9 cellular contexts compared by ENCODE assay signal in the genomic region with DNA sequence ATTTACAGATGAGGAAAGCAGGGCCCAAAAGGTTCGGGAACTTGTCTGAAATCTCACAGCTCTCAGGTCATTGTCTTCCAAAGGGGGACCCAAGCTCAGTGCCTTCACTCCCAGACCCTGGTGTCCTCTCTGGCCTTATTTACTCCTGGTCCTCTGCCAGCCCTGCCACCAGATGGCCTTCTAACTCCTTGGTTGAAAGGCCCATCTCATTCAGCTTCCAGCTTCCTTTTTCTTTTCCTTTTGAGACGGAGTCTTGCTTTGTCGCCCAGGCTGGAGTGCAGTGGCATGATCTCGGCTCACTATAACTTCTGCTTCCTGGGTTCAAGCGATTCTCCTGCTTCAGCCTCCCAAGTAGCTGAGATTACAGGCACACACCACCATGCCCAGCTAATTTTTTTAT. TPM values are rescaled to one million over a fixed set of nuclear protein-coding genes. Genes with fewer than 3 reads are reported as not detected.
DNase-seq lines count a peak whose midpoint lies in the region; ATAC-seq, FAIRE-seq and TF ChIP-seq lines count a peak whose summit lies in the region.
"Not testable (repeated sequence)": the region's sequence is repeated elsewhere in the genome, so short reads cannot be mapped to it uniquely, and the experiment has no call there.
"Had no signal": no experiment of that assay in that cellular context is flagged by ENCODE, and none has a peak within 500 bp of the region (broad histone marks: within the 10 kb centered on the region; RNA-seq: fewer than 3 reads in every experiment).

No MANE protein-coding gene starts in this region.

- not testable (repeated sequence) for BruUV-seq in GM12878 (replicated peaks; lab: Mats Ljungman, UMichigan)

- not testable (repeated sequence) for H3K4me3 ChIP-seq in GM12878

- intact Hi-C loops in GM12878 (cut with micrococcal nuclease; ENCODE audit: unreplicated experiment) = loop anchor here (1.0 to 2.0 kb wide), 2 partner anchors 29 to 47 kb away; no protein-coding TSS in a partner anchor
- intact Hi-C loops in Right ventricle myocardium inferior (cut with DNase I) = not testable (repeated sequence)

- H3K27me3 Mint-ChIP-seq in IgD-negative memory B cell; activated CD4-positive, alpha-beta T cell treated with anti-CD3 and anti-CD28 coated beads, Interleukin-2, amount 10 ng/mL, durations not matched to agents 7 days and 5 days; nephron progenitor cell (ENCODE audit: low read depth, poor library complexity): not testable (repeated sequence)

- not testable (repeated sequence) for H3K36me3 ChIP-seq in GM12878 (ENCODE audit: control insufficient read depth in 2 of 2, insufficient read depth in 2 of 2, low read length in 1 of 2)

- H3K27ac ChIP-seq in GM12878 (ENCODE audit: control insufficient read depth, insufficient read depth) = not testable (repeated sequence)

- POLR2A ChIA-PET in activated CD4-positive, alpha-beta T cell treated with anti-CD3 and anti-CD28 coated beads, Interleukin-2, amount 10 ng/mL, durations not matched to agents 7 days and 5 days (lab: Charles Lee) = interaction anchor here (0.8 to 1.4 kb wide), 3 partner anchors 24 to 47 kb away, joined by 3 to 4 read pairs (median 3); a partner anchor contains a TSS
- POLR2A ChIA-PET in GM12878 (lab: Charles Lee) = interaction anchor here (0.6 to 8.5 kb wide), 13 partner anchors 9 to 271 kb away, joined by 4 to 164 read pairs (median 9); a partner anchor contains a TSS

- not testable (repeated sequence) for H3K36me3 Mint-ChIP-seq in IgD-negative memory B cell
- H3K36me3 Mint-ChIP-seq in activated CD4-positive, alpha-beta T cell treated with anti-CD3 and anti-CD28 coated beads, Interleukin-2, amount 10 ng/mL, durations not matched to agents 7 days and 5 days (ENCODE audit: low read depth) = peaks cover 19% of the 10 kb centered on the region
- peaks cover 40% of the 10 kb centered on the region for H3K36me3 Mint-ChIP-seq in nephron progenitor cell (ENCODE audit: low read depth)

- peak; percentile 62 for DNase-seq in DMS114 treated with DMSO at 0.1 percent for 48 hours (lab: John Stamatoyannopoulos, UW; ENCODE audit: unreplicated experiment)
- peak; percentile 28 for DNase-seq in RCC 7860 (ENCODE audit: low spot score)
- peak; percentile 76 for DNase-seq in activated CD4-positive, alpha-beta T cell treated with anti-CD3 and anti-CD28 coated beads, Interleukin-2, amount 10 ng/mL, durations not matched to agents 7 days and 5 days
- not testable (repeated sequence) for DNase-seq in GM12878 (ENCODE audit: low read depth, low spot score)
- peak; percentile 81 for DNase-seq in Right ventricle myocardium inferior (ENCODE audit: missing footprints)
- peak; percentile 30 for DNase-seq in nephron progenitor cell
- peak; percentile 35 for DNase-seq in superior temporal gyrus (ENCODE audit: extremely low spot score)

- not testable (repeated sequence) for H3K9me3 ChIP-seq in GM12878 (replicated peaks; ENCODE audit: control insufficient read depth, insufficient read depth, low read length)

- WGBS in GM12878 (ENCODE audit: insufficient coverage, insufficient replicate concordance, low lambda C conversion rate, missing lambda C conversion rate) = 1% methylated on average over 5 of the region's 5 CpGs

- not testable (repeated sequence) for H2AFZ ChIP-seq in GM12878 (ENCODE audit: control insufficient read depth, low read depth, low read length)

- not testable (repeated sequence) for TF ChIP-seq EP300 in GM12878 (IDR thresholded peaks at IDR 0.05; ENCODE audit: borderline replicate concordance in 1 of 2, control insufficient read depth in 1 of 2, low read depth in 2 of 2, low read length in 2 of 2)

- not testable (repeated sequence) for TF ChIP-seq POLR2A in GM12878 (IDR thresholded peaks at IDR 0.05; ENCODE audit: low read depth, low read length)

- TF ChIP-seq CTCF in GM12878 (IDR thresholded peaks at IDR 0.05 in 2 of 3, conservative IDR thresholded peaks at IDR 0.05 in 1 of 3; ENCODE audit: control insufficient read depth in 2 of 3, extremely low read depth in 1 of 3, insufficient read depth in 1 of 3, low read depth in 3 of 3, low read length in 3 of 3) (peak; percentile 67 to 84 (median 71); a peak in 5 of 6 replicates), nephron progenitor cell (IDR thresholded peaks at IDR 0.05) (peak; percentile 35)

- not testable (repeated sequence) for FAIRE-seq in RCC 7860 (lab: Jason Lieb, UNC)
- FAIRE-seq in GM12878 (lab: Jason Lieb, UNC) = peak; percentile 41

- peak; percentile 57 for ATAC-seq in GM12878
- not testable (repeated sequence) for ATAC-seq in Right ventricle myocardium inferior

- CTCF ChIA-PET in activated CD4-positive, alpha-beta T cell treated with anti-CD3 and anti-CD28 coated beads, Interleukin-2, amount 10 ng/mL, durations not matched to agents 7 days and 5 days (lab: Charles Lee) = interaction anchor here (0.5 to 23.4 kb wide), 26 partner anchors 9 to 512 kb away, joined by 3 to 497 read pairs (median 4); a partner anchor contains a TSS
- CTCF ChIA-PET in GM12878 (lab: Yijun Ruan, JAX) = interaction anchor here (0.6 to 34.8 kb wide), 25 partner anchors 9 to 371 kb away, joined by 3 to 2098 read pairs (median 6); a partner anchor contains a TSS

- SMC1A ChIA-PET in GM12878 (lab: Charles Lee; ENCODE audit: uncharacterized antibody, unreplicated experiment) = interaction anchor here (0.7 to 34.7 kb wide), 15 partner anchors 9 to 279 kb away, joined by 3 to 1989 read pairs (median 6); a partner anchor contains a TSS

- in situ Hi-C loops in GM12878 (cut with MboI) = loop anchor here (25.0 kb wide), 2 partner anchors 1061 to 1411 kb away; a partner anchor contains a TSS

- TF ChIP-seq RAD21 in GM12878 (IDR thresholded peaks at IDR 0.05; ENCODE audit: insufficient read depth, low read depth, low read length) = peak; percentile 97

- not testable (repeated sequence) for H3K4me2 ChIP-seq in GM12878 (ENCODE audit: control insufficient read depth, insufficient read depth)

- not testable (repeated sequence) for H3K9ac ChIP-seq in GM12878 (ENCODE audit: control insufficient read depth, insufficient read depth, low read length)

- H3K4me1 ChIP-seq in GM12878 (ENCODE audit: control insufficient read depth, insufficient read depth, low read length) = peaks cover 33% of the 10 kb centered on the region

- H3K27ac Mint-ChIP-seq in IgD-negative memory B cell (peak overlapping the region; percentile 58 to 88 (median 59)), nephron progenitor cell (peak overlapping the region; percentile 68)
- H3K27ac Mint-ChIP-seq in activated CD4-positive, alpha-beta T cell treated with anti-CD3 and anti-CD28 coated beads, Interleukin-2, amount 10 ng/mL, durations not matched to agents 7 days and 5 days = peak overlapping the region; percentile 62

- RAD21 ChIA-PET in GM12878 (lab: Charles Lee; ENCODE audit: unreplicated experiment) = interaction anchor here (0.7 to 16.9 kb wide), 23 partner anchors 8 to 281 kb away, joined by 3 to 668 read pairs (median 6); a partner anchor contains a TSS

- H3K4me3 Mint-ChIP-seq in IgD-negative memory B cell = peak overlapping the region; percentile 40 to 84 (median 77)
- not testable (repeated sequence) for H3K4me3 Mint-ChIP-seq in activated CD4-positive, alpha-beta T cell treated with anti-CD3 and anti-CD28 coated beads, Interleukin-2, amount 10 ng/mL, durations not matched to agents 7 days and 5 days; nephron progenitor cell

- H3K27me3 ChIP-seq in GM12878 (replicated peaks in 1 of 2; ENCODE audit: control insufficient read depth in 2 of 2, insufficient read depth in 2 of 2, low read length in 1 of 2) = not testable (repeated sequence)

- peaks cover 18% of the 10 kb centered on the region for H3K79me2 ChIP-seq in GM12878 (ENCODE audit: control insufficient read depth, insufficient read depth, low read length)

- not testable (repeated sequence) for H3K9me3 Mint-ChIP-seq in IgD-negative memory B cell; activated CD4-positive, alpha-beta T cell treated with anti-CD3 and anti-CD28 coated beads, Interleukin-2, amount 10 ng/mL, durations not matched to agents 7 days and 5 days; nephron progenitor cell

- peaks cover 20 to 35% (median 25%) of the 10 kb centered on the region in 3 donors for H3K4me1 Mint-ChIP-seq in IgD-negative memory B cell
- H3K4me1 Mint-ChIP-seq in activated CD4-positive, alpha-beta T cell treated with anti-CD3 and anti-CD28 coated beads, Interleukin-2, amount 10 ng/mL, durations not matched to agents 7 days and 5 days = peaks cover 56% of the 10 kb centered on the region
- H3K4me1 Mint-ChIP-seq in nephron progenitor cell = peaks cover 26% of the 10 kb centered on the region

- H4K20me1 ChIP-seq in GM12878 (ENCODE audit: control insufficient read depth, insufficient read depth) = not testable (repeated sequence)

RNA-seq across cellular contexts. Expression of a gene that starts 4.0 kb away (rescaled TPM):
- 11.5 TPM for polyA plus RNA-seq in IgD-negative memory B cell
- total RNA-seq in activated CD4-positive, alpha-beta T cell treated with anti-CD3 and anti-CD28 coated beads, Interleukin-2, amount 10 ng/mL, durations not matched to agents 7 days and 5 days = 10 to 100 TPM; 15.8 to 16.0 TPM
- total RNA-seq in GM12878 (2013; cell fraction: nucleolus; rRNA removed) = 15.8 and 17.1 TPM in 2 replicates
- total RNA-seq in GM12878 (2014; rRNA removed) = 11.2 and 14.1 TPM in 2 replicates
- 5.3 and 5.4 TPM in 2 replicates for total RNA-seq in GM12878 (2014; rRNA removed; fragmentation: Illumina TruSeq; extraction: Trizol)
- total RNA-seq in GM12878 (2021) = 11.9 and 12.0 TPM in 2 replicates
- polyA plus RNA-seq in GM12878 (2011; ENCODE audit: low read depth) = 3.5 TPM
- 3.1 and 5.9 TPM in 2 replicates for polyA plus RNA-seq in GM12878 (2011; rRNA removed)
- polyA plus RNA-seq in GM12878 (2011; cell fraction: cytosol; rRNA removed) = 9.2 and 15.5 TPM in 2 replicates
- polyA plus RNA-seq in GM12878 (2011; cell fraction: nucleus; rRNA removed) = 17.1 and 26.5 TPM in 2 replicates
- 15.7 and 19.0 TPM in 2 replicates for polyA plus RNA-seq in GM12878 (2012)
- 0.65 and 1.5 TPM in 2 replicates for polyA plus RNA-seq in GM12878 (2014; fragmentation: Illumina TruSeq; extraction: Trizol)
- polyA plus RNA-seq in GM12878 (2014; fragmentation: Nextera tagmentation; extraction: Ambion mirVana) = under 1 TPM; 0.19 to 0.64 TPM
- 13.9 and 15.1 TPM in 2 replicates for polyA plus RNA-seq in GM12878 (2014; rRNA removed)
- polyA plus RNA-seq in GM12878 (2016; fragmentation: Nextera tagmentation; extraction: Ambion mirVana) = 10 to 100 TPM in 1 of 2 experiments, 1 to 10 TPM in 1; 8.2 to 11.1 TPM
- polyA minus RNA-seq in GM12878 (2011; rRNA and poly(A)+ RNA removed) = 2.8 and 7.6 TPM in 2 replicates
- polyA minus RNA-seq in GM12878 (2011; cell fraction: cytosol; rRNA and poly(A)+ RNA removed) = 3.7 and 6.3 TPM in 2 replicates
- 4.5 and 11.0 TPM in 2 replicates for polyA minus RNA-seq in GM12878 (2011; cell fraction: nucleus; rRNA and poly(A)+ RNA removed)
- 10.8 TPM for total RNA-seq in Right ventricle myocardium inferior

RNA-seq across cellular contexts. Expression of a gene that starts 5.0 kb away (rescaled TPM):
- 0.53 TPM for polyA plus RNA-seq in IgD-negative memory B cell
- 1 to 10 TPM; 3.6 to 3.7 TPM for total RNA-seq in activated CD4-positive, alpha-beta T cell treated with anti-CD3 and anti-CD28 coated beads, Interleukin-2, amount 10 ng/mL, durations not matched to agents 7 days and 5 days
- 3.5 and 6.3 TPM in 2 replicates for total RNA-seq in GM12878 (2013; cell fraction: nucleolus; rRNA removed)
- 2.2 and 2.5 TPM in 2 replicates for total RNA-seq in GM12878 (2014; rRNA removed)
- total RNA-seq in GM12878 (2014; rRNA removed; fragmentation: Illumina TruSeq; extraction: Trizol) = 2.7 and 2.9 TPM in 2 replicates
- 2.5 and 3.5 TPM in 2 replicates for total RNA-seq in GM12878 (2021)
- polyA plus RNA-seq in GM12878 (2011; ENCODE audit: low read depth) = 2.1 TPM
- 8.9 and 11.1 TPM in 2 replicates for polyA plus RNA-seq in GM12878 (2011; rRNA removed)
- polyA plus RNA-seq in GM12878 (2011; cell fraction: cytosol; rRNA removed) = 4.8 and 5.9 TPM in 2 replicates
- polyA plus RNA-seq in GM12878 (2011; cell fraction: nucleus; rRNA removed) = 12.0 and 12.5 TPM in 2 replicates
- polyA plus RNA-seq in GM12878 (2012) = 2.4 and 3.1 TPM in 2 replicates
- 4.3 and 4.9 TPM in 2 replicates for polyA plus RNA-seq in GM12878 (2014; fragmentation: Illumina TruSeq; extraction: Trizol)
- under 1 TPM; 0.45 to 0.58 TPM for polyA plus RNA-seq in GM12878 (2014; fragmentation: Nextera tagmentation; extraction: Ambion mirVana)
- polyA plus RNA-seq in GM12878 (2014; rRNA removed) = 2.6 and 3.5 TPM in 2 replicates
- 1 to 10 TPM; 2.8 to 3.1 TPM for polyA plus RNA-seq in GM12878 (2016; fragmentation: Nextera tagmentation; extraction: Ambion mirVana)
- 1.7 and 2.7 TPM in 2 replicates for polyA minus RNA-seq in GM12878 (2011; rRNA and poly(A)+ RNA removed)
- 0.94 TPM in 1 of 2 replicates, not detected in the other for polyA minus RNA-seq in GM12878 (2011; cell fraction: cytosol; rRNA and poly(A)+ RNA removed)
- polyA minus RNA-seq in GM12878 (2011; cell fraction: nucleus; rRNA and poly(A)+ RNA removed) = 1.8 and 2.3 TPM in 2 replicates
- total RNA-seq in Right ventricle myocardium inferior = 2.2 TPM

RNA-seq across cellular contexts. Expression of a gene that starts 9.6 kb away (rescaled TPM):
- polyA plus RNA-seq in IgD-negative memory B cell (89.4 TPM), GM12878 (2011; rRNA removed) (399 and 625 TPM in 2 replicates), GM12878 (2014; fragmentation: Illumina TruSeq; extraction: Trizol) (379 and 384 TPM in 2 replicates), GM12878 (2014; fragmentation: Nextera tagmentation; extraction: Ambion mirVana) (100 to 1,000 TPM; 271 to 277 TPM), GM12878 (2014; rRNA removed) (661 and 728 TPM in 2 replicates), GM12878 (2016; fragmentation: Nextera tagmentation; extraction: Ambion mirVana) (100 to 1,000 TPM; 275 to 296 TPM)
- 100 to 1,000 TPM; 420 to 442 TPM for total RNA-seq in activated CD4-positive, alpha-beta T cell treated with anti-CD3 and anti-CD28 coated beads, Interleukin-2, amount 10 ng/mL, durations not matched to agents 7 days and 5 days
- 503 and 551 TPM in 2 replicates for total RNA-seq in GM12878 (2013; cell fraction: nucleolus; rRNA removed)
- total RNA-seq in GM12878 (2014; rRNA removed) (542 and 564 TPM in 2 replicates), GM12878 (2014; rRNA removed; fragmentation: Illumina TruSeq; extraction: Trizol) (316 and 317 TPM in 2 replicates), GM12878 (2021) (337 and 345 TPM in 2 replicates), Right ventricle myocardium inferior (159 TPM)
- 166 TPM for polyA plus RNA-seq in GM12878 (2011; ENCODE audit: low read depth)
- 854 and 1,032 TPM in 2 replicates for polyA plus RNA-seq in GM12878 (2011; cell fraction: cytosol; rRNA removed)
- polyA plus RNA-seq in GM12878 (2011; cell fraction: nucleus; rRNA removed) = 1,451 and 1,606 TPM in 2 replicates
- 337 and 387 TPM in 2 replicates for polyA plus RNA-seq in GM12878 (2012)
- 683 and 1,173 TPM in 2 replicates for polyA minus RNA-seq in GM12878 (2011; rRNA and poly(A)+ RNA removed)
- polyA minus RNA-seq in GM12878 (2011; cell fraction: cytosol; rRNA and poly(A)+ RNA removed) = 192 and 243 TPM in 2 replicates
- 336 and 534 TPM in 2 replicates for polyA minus RNA-seq in GM12878 (2011; cell fraction: nucleus; rRNA and poly(A)+ RNA removed)

RNA-seq across cellular contexts. Expression of a gene that starts 20.7 kb away (rescaled TPM):
- polyA plus RNA-seq in IgD-negative memory B cell (16.3 TPM), GM12878 (2011; rRNA removed) (10.6 and 27.5 TPM in 2 replicates), GM12878 (2014; fragmentation: Illumina TruSeq; extraction: Trizol) (84.7 and 94.0 TPM in 2 replicates), GM12878 (2014; fragmentation: Nextera tagmentation; extraction: Ambion mirVana) (100 to 1,000 TPM in 1 of 2 experiments, 10 to 100 TPM in 1; 87.8 to 100 TPM), GM12878 (2014; rRNA removed) (40.8 and 46.9 TPM in 2 replicates), GM12878 (2016; fragmentation: Nextera tagmentation; extraction: Ambion mirVana) (10 to 100 TPM; 80.3 to 88.3 TPM)
- 10 to 100 TPM; 20.9 to 27.0 TPM for total RNA-seq in activated CD4-positive, alpha-beta T cell treated with anti-CD3 and anti-CD28 coated beads, Interleukin-2, amount 10 ng/mL, durations not matched to agents 7 days and 5 days
- total RNA-seq in GM12878 (2013; cell fraction: nucleolus; rRNA removed) = 9.0 and 10.2 TPM in 2 replicates
- total RNA-seq in GM12878 (2014; rRNA removed) (50.0 and 50.2 TPM in 2 replicates), GM12878 (2014; rRNA removed; fragmentation: Illumina TruSeq; extraction: Trizol) (35.8 and 36.4 TPM in 2 replicates), GM12878 (2021) (69.8 and 72.5 TPM in 2 replicates), Right ventricle myocardium inferior (not detected)
- polyA plus RNA-seq in GM12878 (2011; ENCODE audit: low read depth) = 45.5 TPM
- 30.5 and 33.8 TPM in 2 replicates for polyA plus RNA-seq in GM12878 (2011; cell fraction: cytosol; rRNA removed)
- polyA plus RNA-seq in GM12878 (2011; cell fraction: nucleus; rRNA removed) = 26.1 and 29.1 TPM in 2 replicates
- 70.4 and 102 TPM in 2 replicates for polyA plus RNA-seq in GM12878 (2012)
- 17.0 and 17.4 TPM in 2 replicates for polyA minus RNA-seq in GM12878 (2011; rRNA and poly(A)+ RNA removed)
- 19.0 and 20.9 TPM in 2 replicates for polyA minus RNA-seq in GM12878 (2011; cell fraction: cytosol; rRNA and poly(A)+ RNA removed)
- 4.0 and 4.9 TPM in 2 replicates for polyA minus RNA-seq in GM12878 (2011; cell fraction: nucleus; rRNA and poly(A)+ RNA removed)
- total RNA-seq: gastroesophageal sphincter had no signal

RNA-seq across cellular contexts. Expression of a gene that starts 22.6 kb away (rescaled TPM):
- polyA plus RNA-seq in IgD-negative memory B cell (not detected), GM12878 (2011; rRNA removed) (not detected in 2 replicates), GM12878 (2014; fragmentation: Illumina TruSeq; extraction: Trizol) (not detected in 2 replicates), GM12878 (2014; fragmentation: Nextera tagmentation; extraction: Ambion mirVana) (not detected), GM12878 (2014; rRNA removed) (not detected in 2 replicates), GM12878 (2016; fragmentation: Nextera tagmentation; extraction: Ambion mirVana) (not detected)
- not detected for total RNA-seq in activated CD4-positive, alpha-beta T cell treated with anti-CD3 and anti-CD28 coated beads, Interleukin-2, amount 10 ng/mL, durations not matched to agents 7 days and 5 days
- total RNA-seq in GM12878 (2013; cell fraction: nucleolus; rRNA removed) = not detected in 2 replicates
- total RNA-seq in GM12878 (2014; rRNA removed) (not detected in 2 replicates), GM12878 (2014; rRNA removed; fragmentation: Illumina TruSeq; extraction: Trizol) (not detected in 2 replicates), GM12878 (2021) (not detected in 2 replicates), Right ventricle myocardium inferior (not detected)
- not detected for polyA plus RNA-seq in GM12878 (2011; ENCODE audit: low read depth)
- polyA plus RNA-seq in GM12878 (2011; cell fraction: cytosol; rRNA removed) = not detected in 2 replicates
- polyA plus RNA-seq in GM12878 (2011; cell fraction: nucleus; rRNA removed) = not detected in 2 replicates
- polyA plus RNA-seq in GM12878 (2012) = 0.18 TPM in 1 of 2 replicates, not detected in the other
- not detected in 2 replicates for polyA minus RNA-seq in GM12878 (2011; rRNA and poly(A)+ RNA removed)
- not detected in 2 replicates for polyA minus RNA-seq in GM12878 (2011; cell fraction: cytosol; rRNA and poly(A)+ RNA removed)
- not detected in 2 replicates for polyA minus RNA-seq in GM12878 (2011; cell fraction: nucleus; rRNA and poly(A)+ RNA removed)
- total RNA-seq: gastroesophageal sphincter had no signal
